In genomic region chr10:71370031-71370430, GRCh38 we compare ENCODE assay signal across 9 cellular contexts. TPM values are rescaled to one million over a fixed set of nuclear protein-coding genes. Genes with fewer than 3 reads are reported as not detected.
"Had no signal": no experiment of that assay in that cellular context is flagged by ENCODE, and none has a peak within 500 bp of the region (broad histone marks: within the 10 kb centered on the region; RNA-seq: fewer than 3 reads in every experiment).

No MANE protein-coding gene starts in this region.

- H3K27ac ChIP-seq: GM23248, HL-60 had no signal

- FAIRE-seq: H54, HepG2 had no signal

- H2AFZ ChIP-seq: GM23248 had no signal

- DNase-seq: GM23248, GOT3, H9, HCEC 1CT, KBM-7 had no signal

- H3K9ac ChIP-seq: GM23248 had no signal

- H3K4me3 ChIP-seq: GM23248 had no signal

- ATAC-seq: HepG2 had no signal

RNA-seq across cellular contexts. Expression of gene CDH23, which starts 26.7 kb away (rescaled TPM):
- total RNA-seq: GM23248, HepG2 had no signal
- polyA plus RNA-seq: IgD-negative memory B cell had no signal
